18 cellular contexts compared by ENCODE assay signal in the genomic region with DNA sequence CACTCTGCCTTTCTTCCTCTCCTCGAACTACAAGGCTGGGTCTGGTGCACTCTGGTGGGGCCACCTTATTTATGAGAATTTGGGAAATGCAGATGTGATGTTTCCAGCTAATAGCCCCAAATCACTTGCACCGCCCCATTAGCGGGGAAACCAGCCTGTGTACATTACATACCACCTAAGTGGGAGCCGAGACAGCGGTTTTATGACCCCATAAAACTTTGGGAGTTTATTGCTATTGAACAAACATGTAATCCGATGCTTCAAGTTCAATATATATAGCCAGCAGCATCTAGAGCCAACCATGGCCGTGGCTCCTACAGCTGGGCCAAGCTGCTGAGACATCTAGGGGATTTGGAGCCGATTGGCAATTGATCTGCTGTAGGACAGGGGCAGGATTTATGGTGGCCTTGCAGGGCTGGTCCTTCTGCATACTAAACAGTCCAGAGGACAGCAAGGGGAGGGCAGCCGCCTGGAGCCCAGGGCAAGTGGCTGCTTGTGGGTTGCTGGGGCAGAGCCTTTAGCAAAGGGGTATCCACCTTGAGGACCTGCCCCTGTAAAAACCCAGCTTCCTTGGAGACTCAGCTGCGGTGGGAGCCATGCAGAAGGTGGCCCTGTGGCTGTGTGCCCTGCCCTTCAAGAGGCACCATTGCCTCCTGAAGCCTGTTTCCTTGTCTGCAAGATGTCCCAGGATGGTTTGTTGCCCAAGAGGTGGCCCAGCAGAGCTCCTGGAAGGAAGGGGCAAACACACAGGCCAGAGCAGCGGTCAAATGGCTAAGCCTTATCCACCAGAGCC. TPM values are rescaled to one million over a fixed set of nuclear protein-coding genes. Genes with fewer than 3 reads are reported as not detected.
"Had no signal": no experiment of that assay in that cellular context is flagged by ENCODE, and none has a peak within 500 bp of the region (broad histone marks: within the 10 kb centered on the region; RNA-seq: fewer than 3 reads in every experiment).

No MANE protein-coding gene starts in this region.

- H3K27ac Mint-ChIP-seq: activated T-cell treated with anti-CD3 and anti-CD28 coated beads, Interleukin-2, amount 50 U/mL, for 72 hours had no signal

- H3K9me3 Mint-ChIP-seq: activated T-cell treated with anti-CD3 and anti-CD28 coated beads, Interleukin-2, amount 50 U/mL, for 72 hours; neural crest cell had no signal

- H3K4me3 Mint-ChIP-seq: activated T-cell treated with anti-CD3 and anti-CD28 coated beads, Interleukin-2, amount 50 U/mL, for 72 hours; neural crest cell had no signal

- ATAC-seq: activated T-cell treated with anti-CD3 and anti-CD28 coated beads, Interleukin-2, amount 50 U/mL, for 72 hours; left ventricle myocardium superior had no signal

- H3K9me3 ChIP-seq: ascending aorta, right atrium auricular region, tibial nerve, uterus had no signal

- DNase-seq: activated CD4-positive, alpha-beta T cell treated with anti-CD3 and anti-CD28 coated beads, Interleukin-2, amount 50 U/mL, for 1 hour; activated CD4-positive, CD25-positive, alpha-beta regulatory T cell treated with anti-CD3 and anti-CD28 coated beads, Interleukin-2, amount 50 U/mL, for 72 hours; activated CD8-positive, alpha-beta memory T cell treated with anti-CD3 and anti-CD28 coated beads for 24 hours; activated CD8-positive, alpha-beta memory T cell treated with anti-CD3 and anti-CD28 coated beads, Interleukin-2, amount 50 U/mL, for 48 hours; activated effector memory CD4-positive, alpha-beta T cell treated with anti-CD3 and anti-CD28 coated beads, Interleukin-2, amount 50 U/mL, for 16 hours; activated naive CD4-positive, alpha-beta T cell treated with anti-CD3 and anti-CD28 coated beads, Interleukin-2, amount 50 U/mL, for 16 hours; activated T-cell treated with anti-CD3 and anti-CD28 coated beads, Interleukin-2, amount 50 U/mL, for 72 hours; left ventricle myocardium superior; stimulated activated CD4-positive, alpha-beta T cell treated with anti-CD3 and anti-CD28 coated beads, Interleukin-12 subunit alpha, Interleukin-12 subunit beta, amount 100 ng/mL, for 4 hours; stimulated activated CD4-positive, alpha-beta T cell treated with anti-CD3 and anti-CD28 coated beads, Interleukin-1b, Interleukin-23, amount 100 ng/mL, for 48 hours; stimulated activated CD8-positive, alpha-beta memory T cell treated with anti-CD3 and anti-CD28 coated beads, Interleukin-4, amount 100 ng/mL, for 48 hours; stimulated activated naive CD4-positive, alpha-beta T cell treated with Interleukin-2 at 50 U/mL for 16 hours; uterus had no signal

RNA-seq across cellular contexts. Expression of gene CCDC188, which starts 47.9 kb away (rescaled TPM):
- total RNA-seq: activated T-cell treated with anti-CD3 and anti-CD28 coated beads, Interleukin-2, amount 50 U/mL, for 72 hours; ascending aorta; epithelial cell of proximal tubule had no signal
